ENCODE assay signal across 26 cellular contexts in the genomic region with DNA sequence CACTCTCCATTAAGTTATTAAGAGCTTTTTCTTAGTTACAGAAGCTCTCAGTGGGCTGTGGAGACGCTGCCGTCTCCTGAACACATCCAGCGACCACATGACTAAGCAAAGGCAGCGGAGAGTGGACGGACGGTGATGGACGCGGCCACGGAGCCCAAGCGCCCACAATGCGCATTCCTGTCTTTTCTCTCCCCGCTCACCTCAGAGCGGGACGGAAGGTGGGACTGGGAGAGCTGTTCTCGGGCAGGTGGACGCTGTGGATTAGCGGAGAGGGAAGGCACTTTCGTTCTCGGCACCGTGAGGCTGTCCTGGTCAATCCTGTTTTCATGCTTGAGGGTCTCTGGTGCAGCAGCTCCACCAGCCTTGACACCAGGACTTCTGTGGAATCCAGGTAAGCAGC.
"Had no signal": no experiment of that assay in that cellular context is flagged by ENCODE, and none has a peak within 500 bp of the region (broad histone marks: within the 10 kb centered on the region; RNA-seq: fewer than 3 reads in every experiment).

No MANE protein-coding gene starts in this region.

- H3K4me3 Mint-ChIP-seq: activated CD4-positive, alpha-beta T cell treated with anti-CD3 and anti-CD28 coated beads, Interleukin-2, amount 10 ng/mL, durations not matched to agents 24 days and 14 days; activated CD8-positive, alpha-beta T cell treated with anti-CD3 and anti-CD28 coated beads for 36 hours; activated T-helper 17 cell treated with anti-CD3 and anti-CD28 coated beads, Interleukin-2, amount 50 U/mL, for 72 hours; natural killer cell treated with Interleukin-12 subunit alpha and Interleukin-12 subunit beta and Interleukin-15 and Interleukin-18, amount 100 ng/mL, for 72 hours had no signal

- H3K4me3 ChIP-seq: heart left ventricle, lower lobe of right lung, mucosa of descending colon, psoas muscle, spleen, testis, transverse colon had no signal

- H3K9me3 Mint-ChIP-seq: activated CD4-positive, alpha-beta T cell treated with anti-CD3 and anti-CD28 coated beads, Interleukin-2, amount 10 ng/mL, durations not matched to agents 24 days and 14 days; activated CD8-positive, alpha-beta T cell treated with anti-CD3 and anti-CD28 coated beads for 36 hours; activated T-cell treated with anti-CD3 and anti-CD28 coated beads, Interleukin-2, amount 50 U/mL, for 4 hours; activated T-helper 17 cell treated with anti-CD3 and anti-CD28 coated beads, Interleukin-2, amount 50 U/mL, for 72 hours; immature natural killer cell; natural killer cell treated with Interleukin-12 subunit alpha and Interleukin-12 subunit beta and Interleukin-15 and Interleukin-18, amount 100 ng/mL, for 72 hours had no signal

- H3K9me3 ChIP-seq: heart left ventricle, lower lobe of right lung, mucosa of descending colon, psoas muscle, spleen, testis, transverse colon had no signal

- H2AFZ ChIP-seq: parathyroid adenoma had no signal

- H3K27me3 Mint-ChIP-seq: activated CD4-positive, alpha-beta T cell treated with anti-CD3 and anti-CD28 coated beads, Interleukin-2, amount 10 ng/mL, durations not matched to agents 24 days and 14 days; activated CD8-positive, alpha-beta T cell treated with anti-CD3 and anti-CD28 coated beads for 36 hours; activated T-helper 17 cell treated with anti-CD3 and anti-CD28 coated beads, Interleukin-2, amount 50 U/mL, for 72 hours; natural killer cell treated with Interleukin-12 subunit alpha and Interleukin-12 subunit beta and Interleukin-15 and Interleukin-18, amount 100 ng/mL, for 72 hours had no signal

- H3K27ac ChIP-seq: heart left ventricle, lower lobe of right lung, parathyroid adenoma, psoas muscle, spleen, testis, transverse colon had no signal

- DNase-seq: activated CD4-positive, alpha-beta T cell treated with anti-CD3 and anti-CD28 coated beads, Interleukin-2, amount 10 ng/mL, durations not matched to agents 24 days and 14 days; activated CD4-positive, CD25-positive, alpha-beta regulatory T cell treated with anti-CD3 and anti-CD28 coated beads, Interleukin-2, amount 50 U/mL, for 72 hours; activated CD8-positive, alpha-beta T cell treated with anti-CD3 and anti-CD28 coated beads for 36 hours; activated gamma-delta T cell treated with Interleukin-2 at 50 U/mL for 16 hours; activated naive CD4-positive, alpha-beta T cell treated with anti-CD3 and anti-CD28 coated beads, Interleukin-2, amount 50 U/mL, for 16 hours; activated T-cell treated with anti-CD3 and anti-CD28 coated beads, Interleukin-2, amount 50 U/mL, for 4 hours; amniotic stem cell; caudate nucleus; foreskin fibroblast; hypothalamus; immature natural killer cell; lower lobe of right lung; mesendoderm; mucosa of descending colon; nucleus accumbens; spleen; stimulated activated naive CD8-positive, alpha-beta T cell treated with anti-CD3 and anti-CD28 coated beads, Interleukin-15, Interleukin-2, amounts not matched to agents 100 U/mL and 50 U/mL, for 24 hours; T-helper 9 cell; testis; transverse colon had no signal

- ATAC-seq: activated CD8-positive, alpha-beta T cell treated with anti-CD3 and anti-CD28 coated beads for 36 hours; activated T-cell treated with anti-CD3 and anti-CD28 coated beads, Interleukin-2, amount 50 U/mL, for 4 hours; activated T-helper 17 cell treated with anti-CD3 and anti-CD28 coated beads, Interleukin-2, amount 50 U/mL, for 72 hours; esophagus mucosa; heart left ventricle; lower lobe of right lung; mucosa of descending colon; natural killer cell treated with Interleukin-12 subunit alpha and Interleukin-12 subunit beta and Interleukin-15 and Interleukin-18, amount 100 ng/mL, for 72 hours; psoas muscle; stimulated activated naive CD8-positive, alpha-beta T cell treated with anti-CD3 and anti-CD28 coated beads, Interleukin-15, Interleukin-2, amounts not matched to agents 100 U/mL and 50 U/mL, for 24 hours had no signal

- H3K27ac Mint-ChIP-seq: activated CD4-positive, alpha-beta T cell treated with anti-CD3 and anti-CD28 coated beads, Interleukin-2, amount 10 ng/mL, durations not matched to agents 24 days and 14 days; activated CD8-positive, alpha-beta T cell treated with anti-CD3 and anti-CD28 coated beads for 36 hours; activated T-helper 17 cell treated with anti-CD3 and anti-CD28 coated beads, Interleukin-2, amount 50 U/mL, for 72 hours had no signal

- H3K27me3 ChIP-seq: heart left ventricle, spleen, testis, transverse colon had no signal

- H3K36me3 ChIP-seq: lower lobe of right lung, transverse colon had no signal
